ENCODE assay signal across 8 cellular contexts in genomic region chr3:27467545-27467944, GRCh38. TPM values are rescaled to one million over a fixed set of nuclear protein-coding genes. Genes with fewer than 3 reads are reported as not detected.
DNase-seq lines count a peak whose midpoint lies in the region; ATAC-seq, FAIRE-seq and TF ChIP-seq lines count a peak whose summit lies in the region.

No MANE protein-coding gene starts in this region.

- peaks cover 11% of the 10 kb centered on the region for H3K36me3 Mint-ChIP-seq in activated B cell treated with CpG ODN at 0.5 μM for 24 hours (ENCODE audit: low read depth)
- peaks cover 25% of the 10 kb centered on the region for H3K36me3 Mint-ChIP-seq in stimulated activated effector memory CD8-positive, alpha-beta T cell treated with anti-CD3 and anti-CD28 coated beads, Interleukin-12 subunit alpha, Interleukin-12 subunit beta, amount 100 ng/mL, for 72 hours

- H3K9me3 Mint-ChIP-seq in activated B cell treated with CpG ODN at 0.5 μM for 24 hours: no peaks in the 10 kb centered on the region
- no peaks in the 10 kb centered on the region for H3K9me3 Mint-ChIP-seq in stimulated activated effector memory CD8-positive, alpha-beta T cell treated with anti-CD3 and anti-CD28 coated beads, Interleukin-12 subunit alpha, Interleukin-12 subunit beta, amount 100 ng/mL, for 72 hours

- H2AFZ ChIP-seq in Karpas-422 (ENCODE audit: low read length): no peak overlapping the region

- intact Hi-C loops in activated B cell treated with CpG ODN at 0.5 μM for 24 hours (cut with micrococcal nuclease): loop anchor here (1.0 to 5.0 kb wide), 5 partner anchors 17 to 880 kb away; partner anchors contain the start of genes AZI2, SLC4A7 and ZCWPW2
- intact Hi-C loops in left cardiac atrium (cut with DNase I): loop anchor here in 1 of 2 donors (2.0 kb wide), 1 partner anchor 155 kb away; no protein-coding TSS in a partner anchor

- peak; percentile 88 for ATAC-seq in activated B cell treated with CpG ODN at 0.5 μM for 24 hours (ENCODE audit: low read depth)
- ATAC-seq in left cardiac atrium: peak; percentile 68 to 88
- ATAC-seq in stimulated activated effector memory CD8-positive, alpha-beta T cell treated with anti-CD3 and anti-CD28 coated beads, Interleukin-12 subunit alpha, Interleukin-12 subunit beta, amount 100 ng/mL, for 72 hours: peak; percentile 74

- H3K9me3 ChIP-seq in Karpas-422 (ENCODE audit: low read length): no peaks in the 10 kb centered on the region

- no peak overlapping the region for H3K4me3 Mint-ChIP-seq in activated B cell treated with CpG ODN at 0.5 μM for 24 hours
- no peak overlapping the region for H3K4me3 Mint-ChIP-seq in stimulated activated effector memory CD8-positive, alpha-beta T cell treated with anti-CD3 and anti-CD28 coated beads, Interleukin-12 subunit alpha, Interleukin-12 subunit beta, amount 100 ng/mL, for 72 hours

- H3K36me3 ChIP-seq in Karpas-422 (ENCODE audit: insufficient read depth, low read length): peaks cover 3% of the 10 kb centered on the region; the same call in 1 of the 2 replicates

- POLR2A ChIA-PET in GM10248 (lab: Yijun Ruan, JAX): no interaction called here
- POLR2A ChIA-PET in activated B cell treated with CpG ODN at 0.5 μM for 24 hours (lab: Charles Lee): interaction anchor here (0.8 kb wide), 1 partner anchor 16 kb away, joined by 3 read pairs; no protein-coding TSS in a partner anchor

- TF ChIP-seq CTCF in GM10248 (IDR thresholded peaks at IDR 0.05; ENCODE audit: control extremely low read depth, extremely low read depth, low read depth, missing control alignments) (peak; percentile 50), activated B cell treated with CpG ODN at 0.5 μM for 24 hours (IDR thresholded peaks at IDR 0.05) (no peak)

- no peak overlapping the region for H3K27ac ChIP-seq in Karpas-422 (ENCODE audit: low read length)

- H3K9ac ChIP-seq in Karpas-422 (ENCODE audit: low read length): no peak overlapping the region

- H3K79me2 ChIP-seq in Karpas-422 (ENCODE audit: low read length): peaks cover 100% of the 10 kb centered on the region

- TF ChIP-seq POLR2A in H54 (IDR thresholded peaks at IDR 0.05; ENCODE audit: low read depth, low read length): no peak

- H3K27me3 ChIP-seq in Karpas-422 (ENCODE audit: low read length): no peaks in the 10 kb centered on the region

- H3K27me3 Mint-ChIP-seq in activated B cell treated with CpG ODN at 0.5 μM for 24 hours: no peaks in the 10 kb centered on the region

- no peak overlapping the region for H3K4me3 ChIP-seq in Karpas-422 (ENCODE audit: low read length)

- FAIRE-seq in H54 (lab: Jason Lieb, UNC): peak; percentile 87

- peaks cover 22% of the 10 kb centered on the region for H3K4me1 Mint-ChIP-seq in activated B cell treated with CpG ODN at 0.5 μM for 24 hours
- peaks cover 8% of the 10 kb centered on the region for H3K4me1 Mint-ChIP-seq in stimulated activated effector memory CD8-positive, alpha-beta T cell treated with anti-CD3 and anti-CD28 coated beads, Interleukin-12 subunit alpha, Interleukin-12 subunit beta, amount 100 ng/mL, for 72 hours

- no peaks in the 10 kb centered on the region for H3K9me2 ChIP-seq in Karpas-422 (replicated peaks; ENCODE audit: insufficient read depth, low read length)

- H4K20me1 ChIP-seq in Karpas-422 (ENCODE audit: insufficient read depth, low read depth, low read length): peaks cover 15% of the 10 kb centered on the region

- H3K4me1 ChIP-seq in Karpas-422 (ENCODE audit: low read length): peaks cover 21% of the 10 kb centered on the region

- DNase-seq in AG08395 (ENCODE audit: low spot score) (peak; percentile 51), GM10248 (ENCODE audit: extremely low spot score) (peak; percentile 63), H54 (ENCODE audit: insufficient read length, low spot score) (no peak), Karpas-422 (peak; percentile 70), activated B cell treated with CpG ODN at 0.5 μM for 24 hours (no peak), left cardiac atrium (no peak)
- DNase-seq in stimulated activated effector memory CD8-positive, alpha-beta T cell treated with anti-CD3 and anti-CD28 coated beads, Interleukin-12 subunit alpha, Interleukin-12 subunit beta, amount 100 ng/mL, for 72 hours (ENCODE audit: low spot score in 2 of 2): no peak
- no peak for DNase-seq in activated effector memory CD4-positive, alpha-beta T cell treated with Interleukin-2 at 50 U/mL for 16 hours

- CTCF ChIA-PET in GM10248 (lab: Yijun Ruan, JAX) (interaction anchor here (0.7 to 3.7 kb wide), 32 partner anchors 10 to 325 kb away, joined by 3 to 30 read pairs (median 4); partner anchors contain the start of gene SLC4A7), activated B cell treated with CpG ODN at 0.5 μM for 24 hours (lab: Charles Lee) (interaction anchor here (0.9 to 2.8 kb wide), 18 partner anchors 8 to 333 kb away, joined by 3 to 26 read pairs (median 4); partner anchors contain the start of gene SLC4A7)

- H3K27ac Mint-ChIP-seq in activated B cell treated with CpG ODN at 0.5 μM for 24 hours: no peak overlapping the region
- no peak overlapping the region for H3K27ac Mint-ChIP-seq in stimulated activated effector memory CD8-positive, alpha-beta T cell treated with anti-CD3 and anti-CD28 coated beads, Interleukin-12 subunit alpha, Interleukin-12 subunit beta, amount 100 ng/mL, for 72 hours

- peak overlapping the region; percentile 33 for H3K4me2 ChIP-seq in Karpas-422 (ENCODE audit: low read depth, low read length, poor library complexity, severe bottlenecking)

RNA-seq across cellular contexts. Expression of gene SLC4A7, which starts 16.6 kb away (rescaled TPM):
- 97.1 and 101 TPM in 2 replicates for total RNA-seq in Karpas-422 (2014; rRNA removed; shearing (Covaris generic); ENCODE audit: low replicate concordance)
- total RNA-seq in activated B cell treated with CpG ODN at 0.5 μM for 24 hours (24.3 and 31.3 TPM in 2 replicates), left cardiac atrium (10 to 100 TPM; 17.1 to 23.7 TPM)

Comparison
In these comparisons a context has a peak if more than half of its experiments do, and no peak if none do; other contexts are left out.
1. DNase-seq: peak in AG08395 (single experiment), GM10248 (single experiment) and Karpas-422 (single experiment); none in H54 (single experiment), activated B cell treated with CpG ODN at 0.5 μM for 24 hours (single experiment), left cardiac atrium (single experiment), stimulated activated effector memory CD8-positive, alpha-beta T cell treated with anti-CD3 and anti-CD28 coated beads, Interleukin-12 subunit alpha, Interleukin-12 subunit beta, amount 100 ng/mL, for 72 hours (0 of 2) and activated effector memory CD4-positive, alpha-beta T cell treated with Interleukin-2 at 50 U/mL for 16 hours (single experiment).
2. Peak in every context shown above with its lines, with median percentiles within 50 percentile points of each other: ATAC-seq.